In the genomic region with DNA sequence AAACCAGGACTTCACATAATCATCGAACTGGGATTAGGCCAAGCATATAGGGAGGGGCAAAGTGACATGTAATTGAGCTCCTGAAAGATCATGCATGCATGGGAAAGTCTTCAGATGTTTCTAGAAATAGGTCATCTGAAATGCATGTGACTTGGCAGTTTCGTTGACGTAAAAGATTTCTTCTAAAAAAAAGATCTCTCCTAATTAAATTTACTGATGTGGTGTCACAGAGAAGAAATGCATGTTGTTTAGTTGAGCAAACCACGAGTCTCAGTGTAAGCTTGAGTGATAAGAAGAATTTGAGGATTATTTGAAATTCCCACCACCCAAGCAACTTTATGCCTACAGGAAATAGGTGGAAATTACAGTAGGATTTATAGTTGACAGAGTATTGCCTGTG, we compare ENCODE assay signal across 21 cellular contexts.
"Had no signal": no experiment of that assay in that cellular context is flagged by ENCODE, and none has a peak within 500 bp of the region (broad histone marks: within the 10 kb centered on the region; RNA-seq: fewer than 3 reads in every experiment).

No MANE protein-coding gene starts in this region.

- H3K27me3 Mint-ChIP-seq: activated CD4-positive, alpha-beta T cell treated with anti-CD3 and anti-CD28 coated beads, Interleukin-2, amount 10 ng/mL, durations not matched to agents 7 days and 5 days; activated naive CD4-positive, alpha-beta T cell treated with anti-CD3 and anti-CD28 coated beads, Interleukin-2, amount 10 ng/mL, durations not matched to agents 7 days and 5 days; activated naive CD8-positive, alpha-beta T cell treated with anti-CD3 and anti-CD28 coated beads, Interleukin-2, amount 50 U/mL, for 24 hours; central memory CD8-positive, alpha-beta T cell had no signal

- H3K4me1 Mint-ChIP-seq: activated naive CD4-positive, alpha-beta T cell treated with anti-CD3 and anti-CD28 coated beads, Interleukin-2, amount 10 ng/mL, durations not matched to agents 7 days and 5 days; central memory CD8-positive, alpha-beta T cell; nephron progenitor cell had no signal

- H3K9me3 Mint-ChIP-seq: activated CD4-positive, alpha-beta T cell treated with anti-CD3 and anti-CD28 coated beads, Interleukin-2, amount 10 ng/mL, durations not matched to agents 7 days and 5 days; activated naive CD4-positive, alpha-beta T cell treated with anti-CD3 and anti-CD28 coated beads, Interleukin-2, amount 10 ng/mL, durations not matched to agents 7 days and 5 days; activated naive CD8-positive, alpha-beta T cell treated with anti-CD3 and anti-CD28 coated beads, Interleukin-2, amount 50 U/mL, for 24 hours; activated T-cell treated with anti-CD3 and anti-CD28 coated beads, Interleukin-2, amount 50 U/mL, for 4 hours; central memory CD8-positive, alpha-beta T cell; endodermal cell; immature natural killer cell; nephron progenitor cell had no signal

- H3K4me1 ChIP-seq: colonic mucosa, tibial artery had no signal

- H3K27me3 ChIP-seq: colonic mucosa, tibial artery had no signal

- DNase-seq: activated CD4-positive, alpha-beta T cell treated with anti-CD3 and anti-CD28 coated beads, Interleukin-2, amount 10 ng/mL, durations not matched to agents 7 days and 5 days; activated CD8-positive, alpha-beta T cell treated with anti-CD3 and anti-CD28 coated beads, Interleukin-2, amount 10 ng/mL, durations not matched to agents 7 days and 5 days; activated effector memory CD4-positive, alpha-beta T cell treated with Interleukin-2 at 50 U/mL for 16 hours; activated naive CD4-positive, alpha-beta T cell treated with anti-CD3 and anti-CD28 coated beads, Interleukin-2, amount 10 ng/mL, durations not matched to agents 7 days and 5 days; activated naive CD8-positive, alpha-beta T cell treated with anti-CD3 and anti-CD28 coated beads, Interleukin-2, amount 50 U/mL, for 24 hours; activated T-cell treated with anti-CD3 and anti-CD28 coated beads, Interleukin-2, amount 50 U/mL, for 4 hours; aorta; colonic mucosa; endodermal cell; immature natural killer cell; lower lobe of right lung; midbrain; nephron progenitor cell; nucleus accumbens; retina; stimulated activated naive CD8-positive, alpha-beta T cell treated with anti-CD3 and anti-CD28 coated beads, Interleukin-15, Interleukin-2, amounts not matched to agents 100 U/mL and 50 U/mL, for 24 hours; substantia nigra; T1000; tibial artery had no signal

- ATAC-seq: activated CD4-positive, CD25-positive, alpha-beta regulatory T cell treated with anti-CD3 and anti-CD28 coated beads, Interleukin-2, amount 50 U/mL, for 24 hours; activated CD8-positive, alpha-beta T cell treated with anti-CD3 and anti-CD28 coated beads, Interleukin-2, amount 10 ng/mL, durations not matched to agents 7 days and 5 days; activated naive CD8-positive, alpha-beta T cell treated with anti-CD3 and anti-CD28 coated beads, Interleukin-2, amount 50 U/mL, for 24 hours; activated T-cell treated with anti-CD3 and anti-CD28 coated beads, Interleukin-2, amount 50 U/mL, for 4 hours; lower lobe of right lung; stimulated activated naive CD8-positive, alpha-beta T cell treated with anti-CD3 and anti-CD28 coated beads, Interleukin-15, Interleukin-2, amounts not matched to agents 100 U/mL and 50 U/mL, for 24 hours had no signal

- H3K27ac Mint-ChIP-seq: activated CD4-positive, alpha-beta T cell treated with anti-CD3 and anti-CD28 coated beads, Interleukin-2, amount 10 ng/mL, durations not matched to agents 7 days and 5 days; activated CD8-positive, alpha-beta T cell treated with anti-CD3 and anti-CD28 coated beads, Interleukin-2, amount 10 ng/mL, durations not matched to agents 7 days and 5 days; activated naive CD4-positive, alpha-beta T cell treated with anti-CD3 and anti-CD28 coated beads, Interleukin-2, amount 10 ng/mL, durations not matched to agents 7 days and 5 days; activated naive CD8-positive, alpha-beta T cell treated with anti-CD3 and anti-CD28 coated beads, Interleukin-2, amount 50 U/mL, for 24 hours; endodermal cell; nephron progenitor cell had no signal

- H3K27ac ChIP-seq: colonic mucosa, lower lobe of right lung, tibial artery had no signal

- H3K4me3 ChIP-seq: colonic mucosa, lower lobe of right lung, tibial artery had no signal

- H3K9me3 ChIP-seq: colonic mucosa, lower lobe of right lung, tibial artery had no signal

- H3K4me3 Mint-ChIP-seq: activated CD4-positive, alpha-beta T cell treated with anti-CD3 and anti-CD28 coated beads, Interleukin-2, amount 10 ng/mL, durations not matched to agents 7 days and 5 days; activated CD8-positive, alpha-beta T cell treated with anti-CD3 and anti-CD28 coated beads, Interleukin-2, amount 10 ng/mL, durations not matched to agents 7 days and 5 days; activated naive CD4-positive, alpha-beta T cell treated with anti-CD3 and anti-CD28 coated beads, Interleukin-2, amount 10 ng/mL, durations not matched to agents 7 days and 5 days; activated naive CD8-positive, alpha-beta T cell treated with anti-CD3 and anti-CD28 coated beads, Interleukin-2, amount 50 U/mL, for 24 hours; activated T-cell treated with anti-CD3 and anti-CD28 coated beads, Interleukin-2, amount 50 U/mL, for 4 hours; central memory CD8-positive, alpha-beta T cell; endodermal cell; immature natural killer cell; nephron progenitor cell had no signal
